ENCODE assay signal across 1 cellular context in genomic region chr18:77366725-77367641, GRCh38.
TF ChIP-seq lines count a peak whose summit lies in the region.

No MANE protein-coding gene starts in this region.

TF ChIP-seq in HepG2, 621 proteins besides CTCF, POLR2A, EP300 and RAD21 (continued from another document and continues in another):
- TF ChIP-seq, protein P1, sequence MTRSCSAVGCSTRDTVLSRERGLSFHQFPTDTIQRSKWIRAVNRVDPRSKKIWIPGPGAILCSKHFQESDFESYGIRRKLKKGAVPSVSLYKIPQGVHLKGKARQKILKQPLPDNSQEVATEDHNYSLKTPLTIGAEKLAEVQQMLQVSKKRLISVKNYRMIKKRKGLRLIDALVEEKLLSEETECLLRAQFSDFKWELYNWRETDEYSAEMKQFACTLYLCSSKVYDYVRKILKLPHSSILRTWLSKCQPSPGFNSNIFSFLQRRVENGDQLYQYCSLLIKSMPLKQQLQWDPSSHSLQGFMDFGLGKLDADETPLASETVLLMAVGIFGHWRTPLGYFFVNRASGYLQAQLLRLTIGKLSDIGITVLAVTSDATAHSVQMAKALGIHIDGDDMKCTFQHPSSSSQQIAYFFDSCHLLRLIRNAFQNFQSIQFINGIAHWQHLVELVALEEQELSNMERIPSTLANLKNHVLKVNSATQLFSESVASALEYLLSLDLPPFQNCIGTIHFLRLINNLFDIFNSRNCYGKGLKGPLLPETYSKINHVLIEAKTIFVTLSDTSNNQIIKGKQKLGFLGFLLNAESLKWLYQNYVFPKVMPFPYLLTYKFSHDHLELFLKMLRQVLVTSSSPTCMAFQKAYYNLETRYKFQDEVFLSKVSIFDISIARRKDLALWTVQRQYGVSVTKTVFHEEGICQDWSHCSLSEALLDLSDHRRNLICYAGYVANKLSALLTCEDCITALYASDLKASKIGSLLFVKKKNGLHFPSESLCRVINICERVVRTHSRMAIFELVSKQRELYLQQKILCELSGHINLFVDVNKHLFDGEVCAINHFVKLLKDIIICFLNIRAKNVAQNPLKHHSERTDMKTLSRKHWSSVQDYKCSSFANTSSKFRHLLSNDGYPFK (CRISPR knock-in tag; IDR thresholded peaks at IDR 0.05; ENCODE audit: borderline replicate concordance): peak; percentile 31; the same call in 1 of the 2 replicates
- TF ChIP-seq, protein P2, sequence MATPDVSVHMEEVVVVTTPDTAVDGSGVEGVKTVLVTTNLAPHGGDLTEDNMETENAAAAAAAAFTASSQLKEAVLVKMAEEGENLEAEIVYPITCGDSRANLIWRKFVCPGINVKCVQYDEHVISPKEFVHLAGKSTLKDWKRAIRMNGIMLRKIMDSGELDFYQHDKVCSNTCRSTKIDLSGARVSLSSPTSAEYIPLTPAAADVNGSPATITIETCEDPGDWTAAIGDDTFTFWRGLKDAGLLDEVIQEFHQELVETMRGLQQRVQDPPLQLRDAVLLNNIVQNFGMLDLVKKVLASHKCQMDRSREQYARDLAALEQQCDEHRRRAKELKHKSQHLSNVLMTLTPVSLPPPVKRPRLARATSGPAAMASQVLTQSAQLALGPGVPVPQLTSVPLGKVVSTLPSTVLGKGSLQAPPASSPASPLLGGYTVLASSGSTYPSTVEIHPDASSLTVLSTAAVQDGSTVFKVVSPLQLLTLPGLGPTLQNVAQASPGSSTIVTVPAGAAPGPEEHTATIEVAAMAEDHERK (CRISPR knock-in tag; IDR thresholded peaks at IDR 0.05; ENCODE audit: low read depth): no peak
- TF ChIP-seq SRSF9 (IDR thresholded peaks at IDR 0.05; ENCODE audit: borderline replicate concordance, insufficient read depth, low read depth, low read length, poor library complexity, severe bottlenecking) (no peak), MZF1 (CRISPR knock-in tag; IDR thresholded peaks at IDR 0.05; ENCODE audit: borderline replicate concordance) (no peak), BCLAF1 (IDR thresholded peaks at IDR 0.05) (no peak), ZNF577 (CRISPR knock-in tag; IDR thresholded peaks at IDR 0.05; ENCODE audit: borderline replicate concordance, low read depth) (no peak), SMARCE1 (IDR thresholded peaks at IDR 0.05; ENCODE audit: borderline replicate concordance) (no peak), ZMYM4 (CRISPR knock-in tag; IDR thresholded peaks at IDR 0.05) (0 out of 2 replicates have a peak, but pooled peaks have one; percentile 44), ZNF121 (CRISPR knock-in tag; IDR thresholded peaks at IDR 0.05) (no peak; the same call in 1 of the 2 replicates), ZNF496 (CRISPR knock-in tag; IDR thresholded peaks at IDR 0.05; ENCODE audit: insufficient replicate concordance) (no peak), ZNF3 (CRISPR knock-in tag; IDR thresholded peaks at IDR 0.05) (no peak), ZNF275 (CRISPR knock-in tag; IDR thresholded peaks at IDR 0.05; ENCODE audit: borderline replicate concordance) (0 out of 2 replicates have a peak, but pooled peaks have one; percentile 42), KLF15 (CRISPR knock-in tag; IDR thresholded peaks at IDR 0.05; ENCODE audit: borderline replicate concordance) (no peak), GFI1 (CRISPR knock-in tag; IDR thresholded peaks at IDR 0.05; ENCODE audit: borderline replicate concordance) (peak; percentile 95), MAZ (IDR thresholded peaks at IDR 0.05; ENCODE audit: borderline replicate concordance, low read depth, low read length) (no peak), MAZ (CRISPR knock-in tag; IDR thresholded peaks at IDR 0.05; ENCODE audit: low read depth) (no peak), ZNF501 (CRISPR knock-in tag; IDR thresholded peaks at IDR 0.05) (no peak), CC2D1A (CRISPR knock-in tag; IDR thresholded peaks at IDR 0.05) (no peak), PHF8 (CRISPR knock-in tag; IDR thresholded peaks at IDR 0.05) (no peak), ZNF672 (CRISPR knock-in tag; IDR thresholded peaks at IDR 0.05) (no peak)
- TF ChIP-seq, protein P3, sequence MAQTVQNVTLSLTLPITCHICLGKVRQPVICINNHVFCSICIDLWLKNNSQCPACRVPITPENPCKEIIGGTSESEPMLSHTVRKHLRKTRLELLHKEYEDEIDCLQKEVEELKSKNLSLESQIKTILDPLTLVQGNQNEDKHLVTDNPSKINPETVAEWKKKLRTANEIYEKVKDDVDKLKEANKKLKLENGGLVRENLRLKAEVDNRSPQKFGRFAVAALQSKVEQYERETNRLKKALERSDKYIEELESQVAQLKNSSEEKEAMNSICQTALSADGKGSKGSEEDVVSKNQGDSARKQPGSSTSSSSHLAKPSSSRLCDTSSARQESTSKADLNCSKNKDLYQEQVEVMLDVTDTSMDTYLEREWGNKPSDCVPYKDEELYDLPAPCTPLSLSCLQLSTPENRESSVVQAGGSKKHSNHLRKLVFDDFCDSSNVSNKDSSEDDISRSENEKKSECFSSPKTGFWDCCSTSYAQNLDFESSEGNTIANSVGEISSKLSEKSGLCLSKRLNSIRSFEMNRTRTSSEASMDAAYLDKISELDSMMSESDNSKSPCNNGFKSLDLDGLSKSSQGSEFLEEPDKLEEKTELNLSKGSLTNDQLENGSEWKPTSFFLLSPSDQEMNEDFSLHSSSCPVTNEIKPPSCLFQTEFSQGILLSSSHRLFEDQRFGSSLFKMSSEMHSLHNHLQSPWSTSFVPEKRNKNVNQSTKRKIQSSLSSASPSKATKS (CRISPR knock-in tag; IDR thresholded peaks at IDR 0.05): no peak
- TF ChIP-seq, protein P4, sequence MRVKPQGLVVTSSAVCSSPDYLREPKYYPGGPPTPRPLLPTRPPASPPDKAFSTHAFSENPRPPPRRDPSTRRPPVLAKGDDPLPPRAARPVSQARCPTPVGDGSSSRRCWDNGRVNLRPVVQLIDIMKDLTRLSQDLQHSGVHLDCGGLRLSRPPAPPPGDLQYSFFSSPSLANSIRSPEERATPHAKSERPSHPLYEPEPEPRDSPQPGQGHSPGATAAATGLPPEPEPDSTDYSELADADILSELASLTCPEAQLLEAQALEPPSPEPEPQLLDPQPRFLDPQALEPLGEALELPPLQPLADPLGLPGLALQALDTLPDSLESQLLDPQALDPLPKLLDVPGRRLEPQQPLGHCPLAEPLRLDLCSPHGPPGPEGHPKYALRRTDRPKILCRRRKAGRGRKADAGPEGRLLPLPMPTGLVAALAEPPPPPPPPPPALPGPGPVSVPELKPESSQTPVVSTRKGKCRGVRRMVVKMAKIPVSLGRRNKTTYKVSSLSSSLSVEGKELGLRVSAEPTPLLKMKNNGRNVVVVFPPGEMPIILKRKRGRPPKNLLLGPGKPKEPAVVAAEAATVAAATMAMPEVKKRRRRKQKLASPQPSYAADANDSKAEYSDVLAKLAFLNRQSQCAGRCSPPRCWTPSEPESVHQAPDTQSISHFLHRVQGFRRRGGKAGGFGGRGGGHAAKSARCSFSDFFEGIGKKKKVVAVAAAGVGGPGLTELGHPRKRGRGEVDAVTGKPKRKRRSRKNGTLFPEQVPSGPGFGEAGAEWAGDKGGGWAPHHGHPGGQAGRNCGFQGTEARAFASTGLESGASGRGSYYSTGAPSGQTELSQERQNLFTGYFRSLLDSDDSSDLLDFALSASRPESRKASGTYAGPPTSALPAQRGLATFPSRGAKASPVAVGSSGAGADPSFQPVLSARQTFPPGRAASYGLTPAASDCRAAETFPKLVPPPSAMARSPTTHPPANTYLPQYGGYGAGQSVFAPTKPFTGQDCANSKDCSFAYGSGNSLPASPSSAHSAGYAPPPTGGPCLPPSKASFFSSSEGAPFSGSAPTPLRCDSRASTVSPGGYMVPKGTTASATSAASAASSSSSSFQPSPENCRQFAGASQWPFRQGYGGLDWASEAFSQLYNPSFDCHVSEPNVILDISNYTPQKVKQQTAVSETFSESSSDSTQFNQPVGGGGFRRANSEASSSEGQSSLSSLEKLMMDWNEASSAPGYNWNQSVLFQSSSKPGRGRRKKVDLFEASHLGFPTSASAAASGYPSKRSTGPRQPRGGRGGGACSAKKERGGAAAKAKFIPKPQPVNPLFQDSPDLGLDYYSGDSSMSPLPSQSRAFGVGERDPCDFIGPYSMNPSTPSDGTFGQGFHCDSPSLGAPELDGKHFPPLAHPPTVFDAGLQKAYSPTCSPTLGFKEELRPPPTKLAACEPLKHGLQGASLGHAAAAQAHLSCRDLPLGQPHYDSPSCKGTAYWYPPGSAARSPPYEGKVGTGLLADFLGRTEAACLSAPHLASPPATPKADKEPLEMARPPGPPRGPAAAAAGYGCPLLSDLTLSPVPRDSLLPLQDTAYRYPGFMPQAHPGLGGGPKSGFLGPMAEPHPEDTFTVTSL (CRISPR knock-in tag; IDR thresholded peaks at IDR 0.05; ENCODE audit: borderline replicate concordance): peak; percentile 65; the same call in 1 of the 2 replicates
- TF ChIP-seq, protein P5, sequence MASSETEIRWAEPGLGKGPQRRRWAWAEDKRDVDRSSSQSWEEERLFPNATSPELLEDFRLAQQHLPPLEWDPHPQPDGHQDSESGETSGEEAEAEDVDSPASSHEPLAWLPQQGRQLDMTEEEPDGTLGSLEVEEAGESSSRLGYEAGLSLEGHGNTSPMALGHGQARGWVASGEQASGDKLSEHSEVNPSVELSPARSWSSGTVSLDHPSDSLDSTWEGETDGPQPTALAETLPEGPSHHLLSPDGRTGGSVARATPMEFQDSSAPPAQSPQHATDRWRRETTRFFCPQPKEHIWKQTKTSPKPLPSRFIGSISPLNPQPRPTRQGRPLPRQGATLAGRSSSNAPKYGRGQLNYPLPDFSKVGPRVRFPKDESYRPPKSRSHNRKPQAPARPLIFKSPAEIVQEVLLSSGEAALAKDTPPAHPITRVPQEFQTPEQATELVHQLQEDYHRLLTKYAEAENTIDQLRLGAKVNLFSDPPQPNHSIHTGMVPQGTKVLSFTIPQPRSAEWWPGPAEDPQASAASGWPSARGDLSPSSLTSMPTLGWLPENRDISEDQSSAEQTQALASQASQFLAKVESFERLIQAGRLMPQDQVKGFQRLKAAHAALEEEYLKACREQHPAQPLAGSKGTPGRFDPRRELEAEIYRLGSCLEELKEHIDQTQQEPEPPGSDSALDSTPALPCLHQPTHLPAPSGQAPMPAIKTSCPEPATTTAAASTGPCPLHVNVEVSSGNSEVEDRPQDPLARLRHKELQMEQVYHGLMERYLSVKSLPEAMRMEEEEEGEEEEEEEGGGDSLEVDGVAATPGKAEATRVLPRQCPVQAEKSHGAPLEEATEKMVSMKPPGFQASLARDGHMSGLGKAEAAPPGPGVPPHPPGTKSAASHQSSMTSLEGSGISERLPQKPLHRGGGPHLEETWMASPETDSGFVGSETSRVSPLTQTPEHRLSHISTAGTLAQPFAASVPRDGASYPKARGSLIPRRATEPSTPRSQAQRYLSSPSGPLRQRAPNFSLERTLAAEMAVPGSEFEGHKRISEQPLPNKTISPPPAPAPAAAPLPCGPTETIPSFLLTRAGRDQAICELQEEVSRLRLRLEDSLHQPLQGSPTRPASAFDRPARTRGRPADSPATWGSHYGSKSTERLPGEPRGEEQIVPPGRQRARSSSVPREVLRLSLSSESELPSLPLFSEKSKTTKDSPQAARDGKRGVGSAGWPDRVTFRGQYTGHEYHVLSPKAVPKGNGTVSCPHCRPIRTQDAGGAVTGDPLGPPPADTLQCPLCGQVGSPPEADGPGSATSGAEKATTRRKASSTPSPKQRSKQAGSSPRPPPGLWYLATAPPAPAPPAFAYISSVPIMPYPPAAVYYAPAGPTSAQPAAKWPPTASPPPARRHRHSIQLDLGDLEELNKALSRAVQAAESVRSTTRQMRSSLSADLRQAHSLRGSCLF (CRISPR knock-in tag; IDR thresholded peaks at IDR 0.05; ENCODE audit: borderline replicate concordance): no peak
- TF ChIP-seq, protein P6, sequence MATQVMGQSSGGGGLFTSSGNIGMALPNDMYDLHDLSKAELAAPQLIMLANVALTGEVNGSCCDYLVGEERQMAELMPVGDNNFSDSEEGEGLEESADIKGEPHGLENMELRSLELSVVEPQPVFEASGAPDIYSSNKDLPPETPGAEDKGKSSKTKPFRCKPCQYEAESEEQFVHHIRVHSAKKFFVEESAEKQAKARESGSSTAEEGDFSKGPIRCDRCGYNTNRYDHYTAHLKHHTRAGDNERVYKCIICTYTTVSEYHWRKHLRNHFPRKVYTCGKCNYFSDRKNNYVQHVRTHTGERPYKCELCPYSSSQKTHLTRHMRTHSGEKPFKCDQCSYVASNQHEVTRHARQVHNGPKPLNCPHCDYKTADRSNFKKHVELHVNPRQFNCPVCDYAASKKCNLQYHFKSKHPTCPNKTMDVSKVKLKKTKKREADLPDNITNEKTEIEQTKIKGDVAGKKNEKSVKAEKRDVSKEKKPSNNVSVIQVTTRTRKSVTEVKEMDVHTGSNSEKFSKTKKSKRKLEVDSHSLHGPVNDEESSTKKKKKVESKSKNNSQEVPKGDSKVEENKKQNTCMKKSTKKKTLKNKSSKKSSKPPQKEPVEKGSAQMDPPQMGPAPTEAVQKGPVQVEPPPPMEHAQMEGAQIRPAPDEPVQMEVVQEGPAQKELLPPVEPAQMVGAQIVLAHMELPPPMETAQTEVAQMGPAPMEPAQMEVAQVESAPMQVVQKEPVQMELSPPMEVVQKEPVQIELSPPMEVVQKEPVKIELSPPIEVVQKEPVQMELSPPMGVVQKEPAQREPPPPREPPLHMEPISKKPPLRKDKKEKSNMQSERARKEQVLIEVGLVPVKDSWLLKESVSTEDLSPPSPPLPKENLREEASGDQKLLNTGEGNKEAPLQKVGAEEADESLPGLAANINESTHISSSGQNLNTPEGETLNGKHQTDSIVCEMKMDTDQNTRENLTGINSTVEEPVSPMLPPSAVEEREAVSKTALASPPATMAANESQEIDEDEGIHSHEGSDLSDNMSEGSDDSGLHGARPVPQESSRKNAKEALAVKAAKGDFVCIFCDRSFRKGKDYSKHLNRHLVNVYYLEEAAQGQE (IDR thresholded peaks at IDR 0.05; ENCODE audit: borderline replicate concordance in 1 of 2, low read depth in 1 of 2, low read length in 2 of 2): no peak
